ENCODE assay signal across 15 cellular contexts in the genomic region with DNA sequence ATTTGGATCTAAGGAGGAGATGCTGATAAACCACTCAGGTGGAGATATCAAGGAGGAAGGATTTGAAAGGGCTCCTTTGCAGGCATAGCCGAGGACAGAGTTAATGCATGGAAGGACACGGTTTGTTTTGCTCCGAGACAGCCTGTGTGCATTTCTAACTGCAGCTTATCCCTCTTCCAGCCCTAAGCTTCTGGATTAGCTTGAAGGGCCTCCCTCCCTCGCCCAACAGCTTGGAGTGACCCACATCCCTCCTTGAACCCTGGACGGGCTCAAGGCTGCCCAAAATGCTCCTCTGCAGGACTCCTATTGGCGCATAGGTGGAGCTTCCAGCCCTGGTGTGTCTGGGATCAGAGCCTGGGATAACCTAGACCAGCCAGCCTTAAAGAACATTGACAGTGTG.
"Had no signal": no experiment of that assay in that cellular context is flagged by ENCODE, and none has a peak within 500 bp of the region (broad histone marks: within the 10 kb centered on the region; RNA-seq: fewer than 3 reads in every experiment).

No MANE protein-coding gene starts in this region.

- H3K27me3 ChIP-seq: colonic mucosa, uterus had no signal

- H3K27ac ChIP-seq: colonic mucosa, uterus had no signal

- H3K4me3 Mint-ChIP-seq: activated CD8-positive, alpha-beta T cell treated with anti-CD3 and anti-CD28 coated beads, Interleukin-2, amount 10 ng/mL, durations not matched to agents 7 days and 5 days; activated T-helper 1 cell treated with anti-CD3 and anti-CD28 coated beads, Interleukin-12 subunit alpha, Interleukin-12 subunit beta, Interleukin-2, Interleukin-4 antibody, amounts not matched to agents 30 ng/mL and 10 ng/mL and 1 ng/mL, durations not matched to agents 14 hours and 24 hours and 36 hours; naive thymus-derived CD4-positive, alpha-beta T cell; stimulated activated naive CD8-positive, alpha-beta T cell treated with anti-CD3 and anti-CD28 coated beads, Interleukin-15, Interleukin-2, amounts not matched to agents 100 ng/mL and 50 ng/mL, for 24 hours had no signal

- H3K4me3 ChIP-seq: colonic mucosa, lung, uterus had no signal

- H3K9me3 Mint-ChIP-seq: activated T-helper 1 cell treated with anti-CD3 and anti-CD28 coated beads, Interleukin-12 subunit alpha, Interleukin-12 subunit beta, Interleukin-2, Interleukin-4 antibody, amounts not matched to agents 30 ng/mL and 10 ng/mL and 1 ng/mL, durations not matched to agents 14 hours and 24 hours and 36 hours; naive thymus-derived CD4-positive, alpha-beta T cell; stimulated activated naive CD8-positive, alpha-beta T cell treated with anti-CD3 and anti-CD28 coated beads, Interleukin-15, Interleukin-2, amounts not matched to agents 100 ng/mL and 50 ng/mL, for 24 hours had no signal

- H3K27ac Mint-ChIP-seq: activated CD8-positive, alpha-beta T cell treated with anti-CD3 and anti-CD28 coated beads, Interleukin-2, amount 10 ng/mL, durations not matched to agents 7 days and 5 days; activated T-helper 1 cell treated with anti-CD3 and anti-CD28 coated beads, Interleukin-12 subunit alpha, Interleukin-12 subunit beta, Interleukin-2, Interleukin-4 antibody, amounts not matched to agents 30 ng/mL and 10 ng/mL and 1 ng/mL, durations not matched to agents 14 hours and 24 hours and 36 hours; stimulated activated naive CD8-positive, alpha-beta T cell treated with anti-CD3 and anti-CD28 coated beads, Interleukin-15, Interleukin-2, amounts not matched to agents 100 ng/mL and 50 ng/mL, for 24 hours had no signal

- DNase-seq: activated CD4-positive, alpha-beta T cell treated with anti-CD3 and anti-CD28 coated beads for 1 hour; activated CD8-positive, alpha-beta T cell treated with anti-CD3 and anti-CD28 coated beads, Interleukin-2, amount 10 ng/mL, durations not matched to agents 7 days and 5 days; activated naive CD4-positive, alpha-beta T cell; colonic mucosa; effector CD4-positive, alpha-beta T cell; hippocampal formation; midbrain; naive thymus-derived CD4-positive, alpha-beta T cell; stimulated activated CD4-positive, alpha-beta T cell treated with anti-CD3 and anti-CD28 coated beads, Interleukin-4, amount 100 ng/mL, for 1 hour; stimulated activated CD8-positive, alpha-beta memory T cell treated with anti-CD3 and anti-CD28 coated beads, Interleukin-4, amount 100 ng/mL, for 48 hours; T-helper 9 cell; uterus had no signal

- H3K36me3 ChIP-seq: colonic mucosa, uterus had no signal

- ATAC-seq: activated CD8-positive, alpha-beta T cell treated with anti-CD3 and anti-CD28 coated beads, Interleukin-2, amount 10 ng/mL, durations not matched to agents 7 days and 5 days; naive thymus-derived CD4-positive, alpha-beta T cell had no signal

- H3K27me3 Mint-ChIP-seq: naive thymus-derived CD4-positive, alpha-beta T cell; stimulated activated naive CD8-positive, alpha-beta T cell treated with anti-CD3 and anti-CD28 coated beads, Interleukin-15, Interleukin-2, amounts not matched to agents 100 ng/mL and 50 ng/mL, for 24 hours had no signal

- H3K9me3 ChIP-seq: colonic mucosa, uterus had no signal
